Comparison of ENCODE assay signal across 8 cellular contexts in the genomic region with DNA sequence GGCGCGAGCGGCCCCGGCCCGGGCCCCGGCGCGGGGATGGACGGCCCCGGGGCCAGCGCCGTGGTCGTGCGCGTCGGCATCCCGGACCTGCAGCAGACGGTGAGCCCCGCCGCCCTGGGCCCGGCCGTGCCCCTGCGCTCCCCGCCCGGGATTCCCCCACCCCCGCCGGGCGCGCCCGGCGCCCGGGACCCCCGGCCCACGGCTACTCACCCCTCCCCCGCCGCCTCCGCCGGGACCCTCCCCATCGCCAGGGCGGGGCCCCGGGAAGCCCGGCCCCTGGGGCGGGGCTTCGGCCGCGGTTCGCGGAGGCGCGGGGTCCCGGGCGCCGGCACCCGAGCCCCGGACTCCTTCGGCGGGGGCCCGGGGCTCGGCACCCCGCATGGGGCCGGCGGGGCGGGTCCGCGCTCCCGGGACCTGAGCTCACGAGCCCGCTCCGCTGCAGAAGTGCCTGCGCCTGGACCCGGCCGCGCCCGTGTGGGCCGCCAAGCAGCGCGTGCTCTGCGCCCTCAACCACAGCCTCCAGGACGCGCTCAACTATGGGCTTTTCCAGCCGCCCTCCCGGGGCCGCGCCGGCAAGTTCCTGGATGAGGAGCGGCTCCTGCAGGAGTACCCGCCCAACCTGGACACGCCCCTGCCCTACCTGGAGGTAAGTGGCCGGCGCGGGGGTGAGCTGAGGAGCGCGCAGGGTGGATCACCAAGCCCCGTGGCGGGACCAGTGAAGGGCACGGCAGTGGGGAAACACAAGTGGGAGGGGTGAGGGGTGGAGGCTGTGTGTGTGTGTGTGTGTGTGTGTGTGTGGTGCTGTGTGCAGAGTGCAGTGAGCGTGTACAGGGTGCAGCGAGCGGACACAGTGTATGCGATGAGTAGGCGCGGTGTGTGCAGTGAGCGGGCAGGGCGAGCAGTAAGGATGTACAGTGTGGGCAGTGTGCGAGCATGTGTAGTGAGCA. TPM values are rescaled to one million over a fixed set of nuclear protein-coding genes. Genes with fewer than 3 reads are reported as not detected.
DNase-seq lines count a peak whose midpoint lies in the region; ATAC-seq and TF ChIP-seq lines count a peak whose summit lies in the region.

No MANE protein-coding gene starts in this region.

- H3K27ac ChIP-seq in CD4-positive, CD25-positive, alpha-beta regulatory T cell (ENCODE audit: insufficient read depth, low read length, poor library complexity, severe bottlenecking), result no peak overlapping the region
- H3K27ac ChIP-seq in HUES64 (ENCODE audit: low read depth, low read length), result peak overlapping the region; percentile 41; the same call in 1 of the 2 replicates
- H3K27ac ChIP-seq in psoas muscle, result no peak overlapping the region

- H3K4me3 Mint-ChIP-seq in CD4-positive, CD25-positive, alpha-beta regulatory T cell, result peak overlapping the region in 3 of 4 donors; percentile 8 to 75 (median 68)
- peak overlapping the region; percentile 33 for H3K4me3 Mint-ChIP-seq in activated CD8-positive, alpha-beta T cell treated with anti-CD3 and anti-CD28 coated beads for 36 hours

- no peaks in the 10 kb centered on the region for H3K9me3 ChIP-seq in CD4-positive, CD25-positive, alpha-beta regulatory T cell (ENCODE audit: control insufficient read depth in 2 of 2, low read length in 2 of 2)
- no peaks in the 10 kb centered on the region for H3K9me3 ChIP-seq in HUES64 (ENCODE audit: insufficient read depth, low read depth, low read length)
- no peaks in the 10 kb centered on the region for H3K9me3 ChIP-seq in psoas muscle

- no peak overlapping the region for H3K27ac Mint-ChIP-seq in CD4-positive, CD25-positive, alpha-beta regulatory T cell
- H3K27ac Mint-ChIP-seq in activated CD8-positive, alpha-beta T cell treated with anti-CD3 and anti-CD28 coated beads for 36 hours, result no peak overlapping the region

- H3K9me3 Mint-ChIP-seq in CD4-positive, CD25-positive, alpha-beta regulatory T cell, result peaks cover 0 to 3% (median 0%) of the 10 kb centered on the region in 7 donors
- H3K9me3 Mint-ChIP-seq in activated CD8-positive, alpha-beta T cell treated with anti-CD3 and anti-CD28 coated beads for 36 hours, result no peaks in the 10 kb centered on the region

- H3K36me3 ChIP-seq in CD4-positive, CD25-positive, alpha-beta regulatory T cell (ENCODE audit: control insufficient read depth, insufficient read depth, low read length), result no peaks in the 10 kb centered on the region
- H3K36me3 ChIP-seq in HUES64 (ENCODE audit: insufficient read depth, low read length) (no peaks in the 10 kb centered on the region), psoas muscle (ENCODE audit: insufficient read depth in 1 of 2, low read depth in 1 of 2) (peaks cover 0 to 3% of the 10 kb centered on the region in 2 donors)

- H3K4me1 Mint-ChIP-seq in CD4-positive, CD25-positive, alpha-beta regulatory T cell, result peaks cover 0 to 25% (median 7%) of the 10 kb centered on the region in 4 donors
- peaks cover 9% of the 10 kb centered on the region for H3K4me1 Mint-ChIP-seq in activated CD8-positive, alpha-beta T cell treated with anti-CD3 and anti-CD28 coated beads for 36 hours (ENCODE audit: low read depth)

- peaks cover 34% of the 10 kb centered on the region for H3K27me3 Mint-ChIP-seq in CD4-positive, CD25-positive, alpha-beta regulatory T cell
- peaks cover 30% of the 10 kb centered on the region for H3K27me3 Mint-ChIP-seq in activated CD8-positive, alpha-beta T cell treated with anti-CD3 and anti-CD28 coated beads for 36 hours

- peaks cover 11% of the 10 kb centered on the region for H3K4me1 ChIP-seq in CD4-positive, CD25-positive, alpha-beta regulatory T cell (ENCODE audit: control insufficient read depth, insufficient read depth, low read length, poor library complexity, severe bottlenecking)
- H3K4me1 ChIP-seq in HUES64 (ENCODE audit: insufficient read depth, low read length) (no peaks in the 10 kb centered on the region), psoas muscle (no peaks in the 10 kb centered on the region)

- DNase-seq in CD4-positive, CD25-positive, alpha-beta regulatory T cell, result no peak
- peak; percentile 23 for DNase-seq in activated CD8-positive, alpha-beta T cell treated with anti-CD3 and anti-CD28 coated beads for 36 hours
- DNase-seq in glomerular visceral epithelial cell (ENCODE audit: extremely low spot score) (peak; percentile 28), psoas muscle (no peak), SKM-1 treated with dmso at 0.1 percent for 144 hours (lab: John Stamatoyannopoulos, UW; ENCODE audit: unreplicated experiment) (no peak)
- no peak for DNase-seq in effector CD4-positive, alpha-beta T cell

- intact Hi-C loops in activated CD8-positive, alpha-beta T cell treated with anti-CD3 and anti-CD28 coated beads for 36 hours (cut with micrococcal nuclease), result no loop called here
- intact Hi-C loops in psoas muscle (cut with DNase I), result no loop called here

- POLR2A ChIA-PET in activated CD8-positive, alpha-beta T cell treated with anti-CD3 and anti-CD28 coated beads for 36 hours (lab: Charles Lee), result no interaction called here

- H3K27me3 ChIP-seq in CD4-positive, CD25-positive, alpha-beta regulatory T cell (ENCODE audit: control insufficient read depth, insufficient read depth, low read length), result peaks cover 10% of the 10 kb centered on the region
- H3K27me3 ChIP-seq in HUES64 (ENCODE audit: insufficient read depth, low read length) (peaks cover 34% of the 10 kb centered on the region), psoas muscle (ENCODE audit: insufficient read depth in 3 of 3, low read length in 2 of 3) (peaks cover 0 to 51% (median 12%) of the 10 kb centered on the region in 3 donors)

- peak overlapping the region; percentile 23; the same call in 1 of the 2 replicates for H3K9ac ChIP-seq in HUES64 (ENCODE audit: low read depth, low read length)

- ATAC-seq in CD4-positive, CD25-positive, alpha-beta regulatory T cell (ENCODE audit: low read depth in 2 of 2), result no peak
- peak; percentile 42 for ATAC-seq in activated CD8-positive, alpha-beta T cell treated with anti-CD3 and anti-CD28 coated beads for 36 hours
- ATAC-seq in psoas muscle, result no peak
- ATAC-seq in HG03354 (IDR thresholded peaks at IDR 0.05; ENCODE audit: poor library complexity, severe bottlenecking, unreplicated experiment), result no peak

- CTCF ChIA-PET in activated CD8-positive, alpha-beta T cell treated with anti-CD3 and anti-CD28 coated beads for 36 hours (lab: Charles Lee), result no interaction called here

- 7% methylated on average over 105 of the region's 105 CpGs for WGBS in HUES64
- WGBS in psoas muscle, 3 donors, result 5 to 9% (median 7%) methylated on average over 41 to 105 of the region's 105 CpGs

- no peaks in the 10 kb centered on the region for H3K36me3 Mint-ChIP-seq in CD4-positive, CD25-positive, alpha-beta regulatory T cell
- H3K36me3 Mint-ChIP-seq in activated CD8-positive, alpha-beta T cell treated with anti-CD3 and anti-CD28 coated beads for 36 hours (ENCODE audit: low read depth), result no peaks in the 10 kb centered on the region

- no peak overlapping the region for H3K4me3 ChIP-seq in CD4-positive, CD25-positive, alpha-beta regulatory T cell (ENCODE audit: low read depth, low read length)
- H3K4me3 ChIP-seq in HUES64 (ENCODE audit: low read length) (peak overlapping the region; percentile 71), psoas muscle (peak overlapping the region; percentile 60)

- TF ChIP-seq CTCF in activated CD8-positive, alpha-beta T cell treated with anti-CD3 and anti-CD28 coated beads for 36 hours (IDR thresholded peaks at IDR 0.05), result no peak
- TF ChIP-seq CTCF in psoas muscle (IDR thresholded peaks at IDR 0.05), result no peak

RNA-seq across cellular contexts. Expression of a gene that starts 2.3 kb away (rescaled TPM):
- 0.67 TPM for total RNA-seq in CD4-positive, CD25-positive, alpha-beta regulatory T cell
- polyA plus RNA-seq in CD4-positive, CD25-positive, alpha-beta regulatory T cell, result not detected
- polyA plus RNA-seq in HUES64 (2013, experiment 1 of 2), result 4.0 TPM
- 5.1 TPM for polyA plus RNA-seq in HUES64 (2013, experiment 2 of 2)
- total RNA-seq in activated CD8-positive, alpha-beta T cell treated with anti-CD3 and anti-CD28 coated beads for 36 hours, result under 1 TPM; 0.16 to 0.22 TPM
- 10 to 100 TPM in 3 of 4 donors, 1 to 10 TPM in 1; 7.5 to 16.3 (median 13.5) TPM for total RNA-seq in psoas muscle
- polyA plus RNA-seq in psoas muscle, result 1 to 10 TPM; 4.2 to 9.3 (median 4.8) TPM

RNA-seq across cellular contexts. Expression of a gene that starts 46.9 kb away (rescaled TPM):
- 81.3 TPM for total RNA-seq in CD4-positive, CD25-positive, alpha-beta regulatory T cell
- polyA plus RNA-seq in CD4-positive, CD25-positive, alpha-beta regulatory T cell, result 10 to 100 TPM in 3 of 4 donors, 1 to 10 TPM in 1; 8.0 to 11.3 (median 10.5) TPM
- polyA plus RNA-seq in HUES64 (2013, experiment 1 of 2), result 7.8 TPM
- polyA plus RNA-seq in HUES64 (2013, experiment 2 of 2), result 10.2 TPM
- total RNA-seq in activated CD8-positive, alpha-beta T cell treated with anti-CD3 and anti-CD28 coated beads for 36 hours, result 10 to 100 TPM; 11.6 to 11.8 TPM
- total RNA-seq in psoas muscle, result 10 to 100 TPM in 2 of 4 donors, 1 to 10 TPM in 2; 8.8 to 13.6 (median 10.4) TPM
- polyA plus RNA-seq in psoas muscle, result 10 to 100 TPM in 1 of 3 donors, 1 to 10 TPM in 2; 8.3 to 11.7 (median 9.8) TPM

Comparison
In these comparisons a context has a peak if more than half of its experiments do, and no peak if none do; other contexts are left out.
1. DNase-seq: peak in activated CD8-positive, alpha-beta T cell treated with anti-CD3 and anti-CD28 coated beads for 36 hours (single experiment) and glomerular visceral epithelial cell (single experiment); none in CD4-positive, CD25-positive, alpha-beta regulatory T cell (0 of 3), psoas muscle (0 of 2), effector CD4-positive, alpha-beta T cell (single experiment) and SKM-1 treated with dmso at 0.1 percent for 144 hours (single experiment).